15 cellular contexts compared by ENCODE assay signal in the genomic region with DNA sequence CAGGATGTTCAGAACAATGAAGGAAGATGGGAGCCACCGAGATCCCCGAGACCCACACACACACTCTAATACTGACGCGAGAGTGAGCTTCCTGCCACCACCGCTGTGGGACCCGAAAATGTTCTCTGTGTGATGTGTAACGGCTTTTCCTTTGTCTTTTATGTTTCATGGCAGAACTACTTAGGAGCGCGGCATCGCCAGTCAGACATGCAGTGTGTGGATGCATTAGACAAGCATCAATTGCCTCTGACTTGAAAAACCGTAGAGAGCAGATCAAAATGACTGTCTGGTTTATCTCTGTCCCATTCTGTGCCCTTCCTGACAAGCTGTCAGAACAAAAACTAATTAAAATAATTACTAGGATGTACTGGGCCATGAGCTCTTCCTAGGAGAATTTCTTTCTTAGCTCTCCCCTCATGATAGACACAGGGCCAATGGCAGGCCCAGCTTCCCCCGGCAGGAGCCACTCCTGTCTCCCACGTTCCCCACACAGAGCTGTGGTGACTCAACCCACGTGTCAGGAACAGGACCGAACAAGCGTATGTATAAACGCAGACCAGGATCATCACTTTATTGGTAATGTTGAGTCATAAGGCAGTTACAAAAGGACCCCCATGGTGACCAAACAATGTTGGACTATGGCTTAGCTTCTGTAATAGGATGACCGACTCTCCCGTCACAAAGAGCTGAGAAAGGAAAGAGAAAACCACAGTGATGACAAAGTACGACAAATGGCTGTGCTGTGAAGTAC.
A peak's percentile ranks its signal among the peaks of the same experiment; 100 is the strongest.
DNase-seq lines count a peak whose midpoint lies in the region; ATAC-seq and TF ChIP-seq lines count a peak whose summit lies in the region.
"Had no signal": no experiment of that assay in that cellular context is flagged by ENCODE, and none has a peak within 500 bp of the region (broad histone marks: within the 10 kb centered on the region; RNA-seq: fewer than 3 reads in every experiment).

No MANE protein-coding gene starts in this region.

- H3K4me3 ChIP-seq in ACC112 (ENCODE audit: low read depth, low read length) (no peak overlapping the region), RWPE2 (ENCODE audit: severe bottlenecking) (no peak overlapping the region), fibroblast of mammary gland (ENCODE audit: control insufficient read depth, low read depth, low read length) (no peak overlapping the region), body of pancreas (no peak overlapping the region)
- H3K4me3 ChIP-seq: GM23338 had no signal

- no peak for TF ChIP-seq POLR2A in body of pancreas (IDR thresholded peaks at IDR 0.05)

- no peak overlapping the region for H3K18ac ChIP-seq in H9 (ENCODE audit: insufficient read length, low read depth, low read length)

- H2BK12ac ChIP-seq in H9 (ENCODE audit: insufficient read length, low read depth, low read length) = no peak overlapping the region

- no peak overlapping the region for H3K9ac ChIP-seq in H9 (ENCODE audit: extremely low read depth, insufficient read length, low read length)

- H3K36me3 Mint-ChIP-seq in H9 (ENCODE audit: insufficient read depth in 1 of 3, low read depth in 3 of 3) = peaks cover 0 to 3% (median 0%) of the 10 kb centered on the region in 3 experiments; a peak in 3 of 7 replicates
- H3K36me3 Mint-ChIP-seq: stimulated activated effector memory CD8-positive, alpha-beta T cell treated with anti-CD3 and anti-CD28 coated beads, Interleukin-12 subunit alpha, Interleukin-12 subunit beta, amount 100 ng/mL, for 72 hours had no signal

- H3K79me2 ChIP-seq in ACC112 (ENCODE audit: control insufficient read depth, insufficient read depth, low read length, unreplicated experiment) (no peaks in the 10 kb centered on the region), H9 (ENCODE audit: insufficient read depth, low read length) (no peaks in the 10 kb centered on the region)

- no peak for TF ChIP-seq CTCF in H9 (conservative IDR thresholded peaks at IDR 0.05)
- no peak for TF ChIP-seq CTCF in RWPE2 (IDR thresholded peaks at IDR 0.05; ENCODE audit: poor library complexity, severe bottlenecking)
- TF ChIP-seq CTCF in fibroblast of mammary gland (conservative IDR thresholded peaks at IDR 0.05; ENCODE audit: control insufficient read depth, insufficient read depth, low read depth, low read length) = no peak
- no peak for TF ChIP-seq CTCF in body of pancreas (IDR thresholded peaks at IDR 0.05)

- no peaks in the 10 kb centered on the region for H4K20me1 ChIP-seq in H9 (ENCODE audit: control insufficient read depth, insufficient read depth, insufficient read length)

- H2AK5ac ChIP-seq in H9 (ENCODE audit: insufficient read length, low read length) = no peak overlapping the region

- ATAC-seq in RWPE2 (ENCODE audit: low read depth) = peak; percentile 90
- no peak for ATAC-seq in body of pancreas
- ATAC-seq: activated naive CD8-positive, alpha-beta T cell treated with anti-CD3 and anti-CD28 coated beads, Interleukin-2, amount 50 U/mL, for 24 hours; GM23338; stimulated activated effector memory CD8-positive, alpha-beta T cell treated with anti-CD3 and anti-CD28 coated beads, Interleukin-12 subunit alpha, Interleukin-12 subunit beta, amount 100 ng/mL, for 72 hours had no signal

- H4K91ac ChIP-seq in H9 (ENCODE audit: insufficient read length, low read depth, low read length) = no peak overlapping the region

- no peak overlapping the region for H3K4ac ChIP-seq in H9 (ENCODE audit: low read depth, low read length)

- H3K9me3 ChIP-seq in H9 (ENCODE audit: control insufficient read depth, low read depth, low read length) (no peaks in the 10 kb centered on the region), RWPE2 (ENCODE audit: severe bottlenecking) (no peaks in the 10 kb centered on the region), body of pancreas (no peaks in the 10 kb centered on the region)

- no peaks in the 10 kb centered on the region for H3K4me1 ChIP-seq in ACC112 (ENCODE audit: control insufficient read depth, insufficient read depth, low read length, unreplicated experiment)
- peaks cover 4% of the 10 kb centered on the region for H3K4me1 ChIP-seq in H9 (ENCODE audit: insufficient read depth, low read length)
- H3K4me1 ChIP-seq in RWPE2 (ENCODE audit: insufficient read depth, poor library complexity, severe bottlenecking) = no peaks in the 10 kb centered on the region
- H3K4me1 ChIP-seq in body of pancreas = no peaks in the 10 kb centered on the region

- no peak for DNase-seq in H9
- no peak for DNase-seq in RWPE2 (ENCODE audit: low spot score)
- peak; percentile 98 for DNase-seq in fibroblast of mammary gland (ENCODE audit: low read depth)
- no peak for DNase-seq in body of pancreas
- no peak for DNase-seq in cortex of kidney (lab: John Stamatoyannopoulos, UW)
- DNase-seq in HT-29 (ENCODE audit: low spot score) = no peak
- DNase-seq in SHP77 treated with DMSO at 0.1 percent for 48 hours (lab: John Stamatoyannopoulos, UW) = no peak
- DNase-seq: activated CD4-positive, alpha-beta T cell treated with anti-CD3 and anti-CD28 coated beads for 48 hours; activated naive CD8-positive, alpha-beta T cell treated with anti-CD3 and anti-CD28 coated beads, Interleukin-2, amount 50 U/mL, for 24 hours; activated T-cell treated with anti-CD3 and anti-CD28 coated beads, Interleukin-2, amount 50 U/mL, for 24 hours; stimulated activated CD4-positive, alpha-beta T cell treated with anti-CD3 and anti-CD28 coated beads, Interleukin-4, amount 100 ng/mL, for 24 hours had no signal

- H3K27ac Mint-ChIP-seq in H9 = peak overlapping the region in 2 of 3 experiments; percentile 42 to 85; a peak in 2 of 7 replicates
- H3K27ac Mint-ChIP-seq: activated naive CD8-positive, alpha-beta T cell treated with anti-CD3 and anti-CD28 coated beads, Interleukin-2, amount 50 U/mL, for 24 hours; activated T-cell treated with anti-CD3 and anti-CD28 coated beads, Interleukin-2, amount 50 U/mL, for 24 hours; GM23338; stimulated activated effector memory CD8-positive, alpha-beta T cell treated with anti-CD3 and anti-CD28 coated beads, Interleukin-12 subunit alpha, Interleukin-12 subunit beta, amount 100 ng/mL, for 72 hours; T-helper 1 cell treated with Interleukin-12 subunit alpha and Interleukin-12 subunit beta and Interleukin-4 antibody, amounts not matched to agents 30 μg/mL and 1 μg/mL, for 36 hours had no signal

- intact Hi-C loops in body of pancreas (cut with DNase I) = no loop called here

- H2BK20ac ChIP-seq in H9 (ENCODE audit: low read depth, low read length, poor library complexity, severe bottlenecking) = no peak overlapping the region

- no CpG with 5 or more reads among the region's 20 CpGs for WGBS in H9 (ENCODE audit: extremely low coverage, insufficient read length, low lambda C conversion rate)
- WGBS in body of pancreas, 2 donors = 84 to 95% methylated on average over 20 of the region's 20 CpGs

- no peaks in the 10 kb centered on the region for H3K79me1 ChIP-seq in H9 (ENCODE audit: insufficient read depth, low read depth, low read length, poor library complexity, severe bottlenecking)

- no peak overlapping the region for H3K4me3 Mint-ChIP-seq in H9
- H3K4me3 Mint-ChIP-seq: activated naive CD8-positive, alpha-beta T cell treated with anti-CD3 and anti-CD28 coated beads, Interleukin-2, amount 50 U/mL, for 24 hours; activated T-cell treated with anti-CD3 and anti-CD28 coated beads, Interleukin-2, amount 50 U/mL, for 24 hours; GM23338; stimulated activated effector memory CD8-positive, alpha-beta T cell treated with anti-CD3 and anti-CD28 coated beads, Interleukin-12 subunit alpha, Interleukin-12 subunit beta, amount 100 ng/mL, for 72 hours; T-helper 1 cell treated with Interleukin-12 subunit alpha and Interleukin-12 subunit beta and Interleukin-4 antibody, amounts not matched to agents 30 μg/mL and 1 μg/mL, for 36 hours had no signal

- H3K4me1 Mint-ChIP-seq in H9 = peaks cover 16 to 19% of the 10 kb centered on the region in 2 experiments
- H3K4me1 Mint-ChIP-seq: activated naive CD8-positive, alpha-beta T cell treated with anti-CD3 and anti-CD28 coated beads, Interleukin-2, amount 50 U/mL, for 24 hours; stimulated activated effector memory CD8-positive, alpha-beta T cell treated with anti-CD3 and anti-CD28 coated beads, Interleukin-12 subunit alpha, Interleukin-12 subunit beta, amount 100 ng/mL, for 72 hours had no signal

- H3K36me3 ChIP-seq in ACC112 (ENCODE audit: insufficient read depth, low read length) (no peaks in the 10 kb centered on the region), RWPE2 (ENCODE audit: low read depth) (no peaks in the 10 kb centered on the region), body of pancreas (replicated peaks in 1 of 2; ENCODE audit: insufficient read depth in 1 of 2, low read depth in 2 of 2) (peaks cover 0 to 2% of the 10 kb centered on the region in 2 donors)

- no peaks in the 10 kb centered on the region for H3K9me3 Mint-ChIP-seq in H9
- H3K9me3 Mint-ChIP-seq: activated naive CD8-positive, alpha-beta T cell treated with anti-CD3 and anti-CD28 coated beads, Interleukin-2, amount 50 U/mL, for 24 hours; activated T-cell treated with anti-CD3 and anti-CD28 coated beads, Interleukin-2, amount 50 U/mL, for 24 hours; GM23338; stimulated activated effector memory CD8-positive, alpha-beta T cell treated with anti-CD3 and anti-CD28 coated beads, Interleukin-12 subunit alpha, Interleukin-12 subunit beta, amount 100 ng/mL, for 72 hours; T-helper 1 cell treated with Interleukin-12 subunit alpha and Interleukin-12 subunit beta and Interleukin-4 antibody, amounts not matched to agents 30 μg/mL and 1 μg/mL, for 36 hours had no signal

- no peak overlapping the region for H3K14ac ChIP-seq in H9 (ENCODE audit: insufficient read depth, low read length)

- peak overlapping the region; percentile 56; the same call in 1 of the 2 replicates for H3K27ac ChIP-seq in ACC112 (ENCODE audit: low read depth, low read length)
- no peak overlapping the region for H3K27ac ChIP-seq in H9 (ENCODE audit: insufficient read length, low read depth, low read length)
- H3K27ac ChIP-seq in RWPE2 (ENCODE audit: poor library complexity, severe bottlenecking) = no peak overlapping the region
- no peak overlapping the region for H3K27ac ChIP-seq in body of pancreas

- no peak overlapping the region for H4K5ac ChIP-seq in H9 (ENCODE audit: insufficient read length, low read depth, low read length)

- no peak overlapping the region for H2AFZ ChIP-seq in ACC112 (ENCODE audit: low read length, unreplicated experiment)
- no peak overlapping the region for H2AFZ ChIP-seq in H9 (ENCODE audit: low read length)
- H2AFZ ChIP-seq: GM23338 had no signal

- no peak overlapping the region for H2BK15ac ChIP-seq in H9 (ENCODE audit: low read depth, low read length)

- no peak overlapping the region for H3K23ac ChIP-seq in H9 (ENCODE audit: insufficient read length, low read depth, low read length)

- H3K56ac ChIP-seq in H9 (ENCODE audit: insufficient read length, low read depth, low read length) = no peak overlapping the region

- no peak overlapping the region for H2BK5ac ChIP-seq in H9 (ENCODE audit: insufficient read length, low read length)

- H3K23me2 ChIP-seq in H9 (ENCODE audit: insufficient read length, low read depth, low read length, poor library complexity, severe bottlenecking) = no peaks in the 10 kb centered on the region

- H3T11ph ChIP-seq in H9 (ENCODE audit: low read length) = no peak overlapping the region

- H2BK120ac ChIP-seq in H9 (ENCODE audit: low read depth, low read length, poor library complexity, severe bottlenecking) = no peak overlapping the region

- H3K27me3 ChIP-seq in ACC112 (ENCODE audit: insufficient read depth, low read length) (no peaks in the 10 kb centered on the region), H9 (ENCODE audit: insufficient read depth, low read length) (no peaks in the 10 kb centered on the region), RWPE2 (ENCODE audit: insufficient read depth, poor library complexity, severe bottlenecking) (no peaks in the 10 kb centered on the region), body of pancreas (no peaks in the 10 kb centered on the region)

- H3K27me3 Mint-ChIP-seq in H9 (ENCODE audit: low read depth) = no peaks in the 10 kb centered on the region; the same call in 1 of the 2 replicates
- H3K27me3 Mint-ChIP-seq: activated naive CD8-positive, alpha-beta T cell treated with anti-CD3 and anti-CD28 coated beads, Interleukin-2, amount 50 U/mL, for 24 hours; activated T-cell treated with anti-CD3 and anti-CD28 coated beads, Interleukin-2, amount 50 U/mL, for 24 hours had no signal

- H3K4me2 ChIP-seq in H9 (ENCODE audit: insufficient read depth, insufficient read length, low read length) = no peak overlapping the region
- H3K4me2 ChIP-seq: GM23338 had no signal

- no peak overlapping the region for H4K8ac ChIP-seq in H9 (replicated peaks; ENCODE audit: insufficient read length, low read depth, low read length)
